ENCODE assay signal across 9 cellular contexts in genomic region chr7:121302214-121302745, GRCh38. TPM values are rescaled to one million over a fixed set of nuclear protein-coding genes. Genes with fewer than 3 reads are reported as not detected.
DNase-seq lines count a peak whose midpoint lies in the region; ATAC-seq and TF ChIP-seq lines count a peak whose summit lies in the region.
"Had no signal": no experiment of that assay in that cellular context is flagged by ENCODE, and none has a peak within 500 bp of the region (broad histone marks: within the 10 kb centered on the region; RNA-seq: fewer than 3 reads in every experiment).

No MANE protein-coding gene starts in this region.

- no peak for TF ChIP-seq CTCF in PC-3 (conservative IDR thresholded peaks at IDR 0.05; ENCODE audit: low read depth, low read length)
- TF ChIP-seq CTCF in right atrium auricular region (IDR thresholded peaks at IDR 0.05): no peak
- no peak for TF ChIP-seq CTCF in right lobe of liver (IDR thresholded peaks at IDR 0.05)

- peak overlapping the region; percentile 8 for H3K4me2 ChIP-seq in PC-3 (ENCODE audit: low read length)
- no peak overlapping the region for H3K4me2 ChIP-seq in skeletal muscle satellite cell (ENCODE audit: low read length)

- H3K79me2 ChIP-seq in PC-3 (ENCODE audit: low read length): no peaks in the 10 kb centered on the region

- no TSS peak for BruUV-seq in PC-3 (replicated peaks; lab: Mats Ljungman, UMichigan)

- H3K4me1 ChIP-seq in PC-3 (ENCODE audit: insufficient read depth, low read length) (peaks cover 37% of the 10 kb centered on the region), skeletal muscle satellite cell (ENCODE audit: control insufficient read depth, insufficient read depth, low read length) (peaks cover 49% of the 10 kb centered on the region), right atrium auricular region (no peaks in the 10 kb centered on the region), right lobe of liver (peaks cover 0 to 10% (median 0%) of the 10 kb centered on the region in 4 donors)

- H2AFZ ChIP-seq in PC-3 (ENCODE audit: low read length): peak overlapping the region; percentile 51

- H3F3A ChIP-seq in PC-3 (ENCODE audit: low read length, unreplicated experiment): no peaks in the 10 kb centered on the region

- no peaks in the 10 kb centered on the region for H4K20me1 ChIP-seq in PC-3 (ENCODE audit: low read length)

- H3K9ac ChIP-seq in PC-3 (ENCODE audit: low read length) (no peak overlapping the region), skeletal muscle satellite cell (ENCODE audit: low read depth, low read length) (peak overlapping the region; percentile 45)

- H3K36me3 ChIP-seq in PC-3 (ENCODE audit: low read depth, low read length): no peaks in the 10 kb centered on the region
- no peaks in the 10 kb centered on the region for H3K36me3 ChIP-seq in skeletal muscle satellite cell (ENCODE audit: insufficient read depth, low read length)
- H3K36me3 ChIP-seq in right atrium auricular region: no peaks in the 10 kb centered on the region
- no peaks in the 10 kb centered on the region for H3K36me3 ChIP-seq in right lobe of liver

- H3K27ac ChIP-seq in PC-3 (ENCODE audit: low read length) (peak overlapping the region; percentile 61), right atrium auricular region (no peak overlapping the region), right lobe of liver (no peak overlapping the region)

- WGBS in right lobe of liver (ENCODE audit: insufficient coverage, low coverage, low lambda C conversion rate, missing lambda C conversion rate): 85% methylated on average over 6 of the region's 8 CpGs

- H3K27me3 ChIP-seq in PC-3 (ENCODE audit: low read length) (no peaks in the 10 kb centered on the region), skeletal muscle satellite cell (ENCODE audit: control insufficient read depth, insufficient read depth, low read length) (no peaks in the 10 kb centered on the region), right atrium auricular region (no peaks in the 10 kb centered on the region), right lobe of liver (no peaks in the 10 kb centered on the region)

- ATAC-seq in HG02885 (IDR thresholded peaks at IDR 0.05; ENCODE audit: poor library complexity, unreplicated experiment): peak; percentile 90
- ATAC-seq in PC-3: peak; percentile 89
- ATAC-seq in right lobe of liver: no peak

- CTCF ChIA-PET in PC-3 (lab: Charles Lee): no interaction called here

- no peak for TF ChIP-seq POLR2A in right lobe of liver (IDR thresholded peaks at IDR 0.05)

- POLR2A ChIA-PET in PC-3 (lab: Charles Lee; ENCODE audit: unreplicated experiment): interaction anchor here (0.6 kb wide), 1 partner anchor 68 kb away, joined by 3 read pairs; no protein-coding TSS in a partner anchor

- H3K4me3 ChIP-seq in PC-3 (ENCODE audit: low read length): no peak overlapping the region
- no peak overlapping the region for H3K4me3 ChIP-seq in skeletal muscle satellite cell (ENCODE audit: low read length)
- H3K4me3 ChIP-seq in right atrium auricular region: no peak overlapping the region
- H3K4me3 ChIP-seq in right lobe of liver: no peak overlapping the region

- DNase-seq in SIG-M5 treated with dmso at 0.1 percent for 504 hours (lab: John Stamatoyannopoulos, UW; ENCODE audit: unreplicated experiment) (peak; percentile 15), SIG-M5 (lab: John Stamatoyannopoulos, UW) (no peak), PC-3 (peak; percentile 84), right atrium auricular region (ENCODE audit: low spot score) (no peak), right lobe of liver (no peak)
- DNase-seq in activated CD4-positive, CD25-positive, alpha-beta regulatory T cell treated with anti-CD3 and anti-CD28 coated beads, Interleukin-2, amount 50 U/mL, for 72 hours: no peak
- DNase-seq: activated gamma-delta T cell treated with Interleukin-2 at 50 U/mL for 16 hours had no signal

- intact Hi-C loops in PC-3 (cut with micrococcal nuclease) (no loop called here), right lobe of liver (cut with DNase I) (no loop called here)

- H3K9me2 ChIP-seq in PC-3 (replicated peaks; ENCODE audit: low read length): no peaks in the 10 kb centered on the region

- no peaks in the 10 kb centered on the region for H3K9me3 ChIP-seq in PC-3 (ENCODE audit: low read length)
- no peaks in the 10 kb centered on the region for H3K9me3 ChIP-seq in skeletal muscle satellite cell (replicated peaks; ENCODE audit: low read length)
- no peaks in the 10 kb centered on the region for H3K9me3 ChIP-seq in right atrium auricular region
- H3K9me3 ChIP-seq in right lobe of liver: no peaks in the 10 kb centered on the region

RNA-seq across cellular contexts. Expression of gene WNT16, which starts 26.5 kb away (rescaled TPM):
- total RNA-seq in PC-3 (2014; rRNA removed) (not detected in 2 replicates), right atrium auricular region (under 1 TPM in 1 of 2 donors, not detected in 1; 0.12 TPM), right lobe of liver (not detected)
- total RNA-seq in skeletal muscle satellite cell (2012; rRNA removed): under 0.01 and 0.25 TPM in 2 replicates

Comparison
In these comparisons a context has a peak if more than half of its experiments do, and no peak if none do; other contexts are left out.
1. DNase-seq: peak in SIG-M5 treated with dmso at 0.1 percent for 504 hours (single experiment) and PC-3 (single experiment); none in SIG-M5 (single experiment), right atrium auricular region (single experiment), activated CD4-positive, CD25-positive, alpha-beta regulatory T cell treated with anti-CD3 and anti-CD28 coated beads, Interleukin-2, amount 50 U/mL, for 72 hours (single experiment) and right lobe of liver (0 of 3).
2. ATAC-seq: peak in HG02885 (single experiment) and PC-3 (single experiment); none in right lobe of liver (0 of 4).